ENCODE assay signal across 8 cellular contexts in the genomic region with DNA sequence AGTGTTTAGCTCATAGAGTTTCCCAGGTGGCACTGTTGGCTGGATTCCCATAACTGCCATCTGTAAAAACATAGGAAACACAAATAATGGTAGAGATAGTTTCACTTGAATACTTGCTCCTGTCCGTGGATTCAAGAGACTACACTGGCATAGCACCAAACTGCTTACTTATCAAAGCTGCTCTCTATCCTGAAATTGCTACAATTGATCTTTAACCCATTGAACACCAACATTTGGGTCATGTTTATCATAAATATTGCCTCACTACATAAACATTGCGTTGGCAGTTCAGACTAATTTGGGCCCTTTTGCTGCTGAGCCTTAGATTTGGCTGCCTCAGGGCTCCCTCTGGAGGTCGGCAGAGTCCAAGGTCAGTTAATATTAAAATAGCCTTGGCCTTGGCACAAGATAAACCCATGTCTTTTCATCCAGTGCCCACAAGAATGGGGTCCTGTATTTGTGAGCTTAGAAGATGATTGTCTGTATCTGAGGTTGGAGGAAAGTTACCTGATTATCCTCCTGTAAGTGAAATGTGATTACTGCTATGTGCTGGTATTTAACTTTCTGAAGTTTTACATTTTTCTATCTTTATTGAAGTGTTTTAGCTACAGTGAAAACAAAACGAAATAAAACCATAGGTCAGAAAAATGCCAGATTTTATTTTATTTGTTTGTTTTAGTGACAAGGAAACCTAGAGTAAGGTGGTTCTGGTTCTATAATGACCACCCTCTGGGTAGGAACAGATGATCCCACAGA. TPM values are rescaled to one million over a fixed set of nuclear protein-coding genes. Genes with fewer than 3 reads are reported as not detected.
DNase-seq lines count a peak whose midpoint lies in the region; ATAC-seq and TF ChIP-seq lines count a peak whose summit lies in the region.

No MANE protein-coding gene starts in this region.

- TF ChIP-seq EP300 in sigmoid colon (IDR thresholded peaks at IDR 0.05): no peak

- H3K36me3 ChIP-seq in ACC112 (ENCODE audit: insufficient read depth, low read length) (no peaks in the 10 kb centered on the region), heart right ventricle (no peaks in the 10 kb centered on the region), sigmoid colon (no peaks in the 10 kb centered on the region)

- H3K4me3 ChIP-seq in ACC112 (ENCODE audit: low read depth, low read length): no peak overlapping the region; the same call in 1 of the 2 replicates
- no peak overlapping the region for H3K4me3 ChIP-seq in heart right ventricle
- no peak overlapping the region for H3K4me3 ChIP-seq in sigmoid colon

- POLR2A ChIA-PET in activated naive CD8-positive, alpha-beta T cell treated with anti-CD3 and anti-CD28 coated beads, Interleukin-2, amount 10 ng/mL, durations not matched to agents 7 days and 5 days (lab: Charles Lee): no interaction called here

- WGBS in heart right ventricle, 2 donors: 20 to 21% methylated on average over 4 of the region's 4 CpGs
- 5 to 32% methylated on average over 4 of the region's 4 CpGs for WGBS in sigmoid colon, 2 donors

- H3K27me3 ChIP-seq in ACC112 (ENCODE audit: insufficient read depth, low read length): no peaks in the 10 kb centered on the region
- H3K27me3 ChIP-seq in heart right ventricle: no peaks in the 10 kb centered on the region
- H3K27me3 ChIP-seq in sigmoid colon: no peaks in the 10 kb centered on the region

- ATAC-seq in HG03342 (IDR thresholded peaks at IDR 0.05; ENCODE audit: unreplicated experiment): peak; percentile 52
- ATAC-seq in activated naive CD8-positive, alpha-beta T cell treated with anti-CD3 and anti-CD28 coated beads, Interleukin-2, amount 10 ng/mL, durations not matched to agents 7 days and 5 days (ENCODE audit: low read depth): peak; percentile 42
- ATAC-seq in heart right ventricle: peak; percentile 38 to 88 (median 76)
- no peak for ATAC-seq in HG03460 (IDR thresholded peaks at IDR 0.05; ENCODE audit: unreplicated experiment)

- no peak overlapping the region for H3K27ac Mint-ChIP-seq in activated naive CD8-positive, alpha-beta T cell treated with anti-CD3 and anti-CD28 coated beads, Interleukin-2, amount 10 ng/mL, durations not matched to agents 7 days and 5 days

- peak overlapping the region; percentile 79 for H2AFZ ChIP-seq in ACC112 (ENCODE audit: low read length, unreplicated experiment)

- peaks cover 23% of the 10 kb centered on the region for H3K4me1 ChIP-seq in ACC112 (ENCODE audit: control insufficient read depth, insufficient read depth, low read length, unreplicated experiment)
- peaks cover 0 to 30% (median 23%) of the 10 kb centered on the region in 9 donors for H3K4me1 ChIP-seq in heart right ventricle
- peaks cover 0 to 26% (median 23%) of the 10 kb centered on the region in 4 donors for H3K4me1 ChIP-seq in sigmoid colon

- intact Hi-C loops in heart right ventricle (cut with DNase I) (loop anchor here in 8 of 10 donors (1.0 to 10.0 kb wide), 8 partner anchors 38 to 131 kb away; a partner anchor contains a TSS), sigmoid colon (cut with DNase I) (loop anchor here (1.0 to 10.0 kb wide), 4 partner anchors 40 to 127 kb away; a partner anchor contains a TSS)

- H3K9me3 Mint-ChIP-seq in activated naive CD8-positive, alpha-beta T cell treated with anti-CD3 and anti-CD28 coated beads, Interleukin-2, amount 10 ng/mL, durations not matched to agents 7 days and 5 days: no peaks in the 10 kb centered on the region

- H3K4me1 Mint-ChIP-seq in activated naive CD8-positive, alpha-beta T cell treated with anti-CD3 and anti-CD28 coated beads, Interleukin-2, amount 10 ng/mL, durations not matched to agents 7 days and 5 days: no peaks in the 10 kb centered on the region

- H3K27ac ChIP-seq in ACC112 (ENCODE audit: low read depth, low read length) (no peak overlapping the region), heart right ventricle (no peak overlapping the region), sigmoid colon (no peak overlapping the region)

- TF ChIP-seq CTCF in GM12873 (IDR thresholded peaks at IDR 0.05; ENCODE audit: insufficient read depth, low read depth, low read length, missing control alignments) (peak; percentile 68), heart right ventricle (IDR thresholded peaks at IDR 0.05) (peak; percentile 42 to 81 (median 77)), sigmoid colon (IDR thresholded peaks at IDR 0.05) (peak; percentile 40 to 73 (median 52))

- peaks cover 27% of the 10 kb centered on the region for H3K27me3 Mint-ChIP-seq in activated naive CD8-positive, alpha-beta T cell treated with anti-CD3 and anti-CD28 coated beads, Interleukin-2, amount 10 ng/mL, durations not matched to agents 7 days and 5 days

- no peak for TF ChIP-seq POLR2A in sigmoid colon (IDR thresholded peaks at IDR 0.05)

- H3K36me3 Mint-ChIP-seq in activated naive CD8-positive, alpha-beta T cell treated with anti-CD3 and anti-CD28 coated beads, Interleukin-2, amount 10 ng/mL, durations not matched to agents 7 days and 5 days: no peaks in the 10 kb centered on the region

- H3K79me2 ChIP-seq in ACC112 (ENCODE audit: control insufficient read depth, insufficient read depth, low read length, unreplicated experiment): no peaks in the 10 kb centered on the region

- DNase-seq in NCI-H446 treated with DMSO at 0.1 percent for 48 hours (lab: John Stamatoyannopoulos, UW) (peak; percentile 16), heart right ventricle (peak; percentile 40 to 44), sigmoid colon (peak; percentile 66)
- DNase-seq in activated naive CD8-positive, alpha-beta T cell treated with anti-CD3 and anti-CD28 coated beads, Interleukin-2, amount 10 ng/mL, durations not matched to agents 7 days and 5 days: peak; percentile 29

- H3K9me3 ChIP-seq in heart right ventricle (peaks cover 0 to 1% (median 0%) of the 10 kb centered on the region in 11 donors), sigmoid colon (no peaks in the 10 kb centered on the region)

- no peak overlapping the region for H3K4me3 Mint-ChIP-seq in activated naive CD8-positive, alpha-beta T cell treated with anti-CD3 and anti-CD28 coated beads, Interleukin-2, amount 10 ng/mL, durations not matched to agents 7 days and 5 days

RNA-seq across cellular contexts. Expression of a gene that starts 4.0 kb away (rescaled TPM):
- not detected for total RNA-seq in activated naive CD8-positive, alpha-beta T cell treated with anti-CD3 and anti-CD28 coated beads, Interleukin-2, amount 10 ng/mL, durations not matched to agents 7 days and 5 days
- under 1 TPM in 9 of 10 donors, not detected in 1; 0.39 to 0.92 (median 0.57) TPM for total RNA-seq in heart right ventricle
- under 1 TPM; 0.09 to 0.44 TPM for polyA plus RNA-seq in heart right ventricle
- total RNA-seq in sigmoid colon: 10 to 100 TPM in 1 of 4 donors, 1 to 10 TPM in 3; 3.5 to 16.9 (median 3.7) TPM
- under 1 TPM in 1 of 3 donors, not detected in 2; 0.28 TPM for polyA plus RNA-seq in sigmoid colon

Comparison
In these comparisons a context has a peak if more than half of its experiments do, and no peak if none do; other contexts are left out.
1. DNase-seq: peak in every context shown above with its lines; median percentile 66 in sigmoid colon; 42 in heart right ventricle; 29 in activated naive CD8-positive, alpha-beta T cell treated with anti-CD3 and anti-CD28 coated beads, Interleukin-2, amount 10 ng/mL, durations not matched to agents 7 days and 5 days; 16 in NCI-H446 treated with DMSO at 0.1 percent for 48 hours.